ENCODE assay signal across 26 cellular contexts in genomic region chr4:137312257-137312656, GRCh38.
A peak's percentile ranks its signal among the peaks of the same experiment; 100 is the strongest.
DNase-seq lines count a peak whose midpoint lies in the region; ATAC-seq and TF ChIP-seq lines count a peak whose summit lies in the region.
"Had no signal": no experiment of that assay in that cellular context is flagged by ENCODE, and none has a peak within 500 bp of the region (broad histone marks: within the 10 kb centered on the region; RNA-seq: fewer than 3 reads in every experiment).

No MANE protein-coding gene starts in this region.

- H4K8ac ChIP-seq in IMR-90 (ENCODE audit: low read depth in 2 of 2, low read length in 2 of 2) = no peak overlapping the region

- intact Hi-C loops in IMR-90 (cut with micrococcal nuclease) = no loop called here

- CTCF ChIA-PET in IMR-90 (lab: Yijun Ruan, JAX) = no interaction called here
- CTCF ChIA-PET in T-cell (lab: Charles Lee) = no interaction called here

- no peak overlapping the region for H3K27ac ChIP-seq in IMR-90 (ENCODE audit: insufficient read depth, low read length)
- H3K27ac ChIP-seq: pancreas, WERI-Rb-1 had no signal

- no peak overlapping the region for H3K14ac ChIP-seq in IMR-90 (replicated peaks; ENCODE audit: low read depth, low read length)

- no peak overlapping the region for H4K5ac ChIP-seq in IMR-90 (ENCODE audit: low read depth, low read length)

- WGBS in IMR-90 (ENCODE audit: extremely low coverage in 2 of 2, insufficient read length in 1 of 2), 2 experiments = no CpG with 5 or more reads among the region's 3 CpGs

- no peak overlapping the region for H3K27ac Mint-ChIP-seq in T-cell
- H3K27ac Mint-ChIP-seq: activated naive CD8-positive, alpha-beta T cell treated with anti-CD3 and anti-CD28 coated beads, Interleukin-2, amount 10 ng/mL, durations not matched to agents 7 days and 5 days had no signal

- H3K4me3 ChIP-seq in IMR-90 (ENCODE audit: insufficient read depth, low read depth, low read length) (no peak overlapping the region), adipocyte (ENCODE audit: low read length) (no peak overlapping the region), epithelial cell of esophagus (ENCODE audit: low read length) (no peak overlapping the region), skeletal muscle cell (ENCODE audit: low read depth, low read length) (no peak overlapping the region)
- H3K4me3 ChIP-seq: pancreas had no signal

- no peaks in the 10 kb centered on the region for H3K4me1 Mint-ChIP-seq in T-cell
- H3K4me1 Mint-ChIP-seq: activated naive CD8-positive, alpha-beta T cell treated with anti-CD3 and anti-CD28 coated beads, Interleukin-2, amount 10 ng/mL, durations not matched to agents 7 days and 5 days; neural crest cell had no signal

- DNase-seq in IMR-90 = peak; percentile 43
- peak; percentile 60 for DNase-seq in adipocyte (ENCODE audit: low read depth)
- DNase-seq in epithelial cell of esophagus (ENCODE audit: low read depth) = peak; percentile 40
- peak; percentile 28 for DNase-seq in skeletal muscle cell (ENCODE audit: low read depth)
- no peak for DNase-seq in T-cell
- DNase-seq: activated CD4-positive, alpha-beta T cell treated with anti-CD3 and anti-CD28 coated beads for 4 hours; activated effector memory CD4-positive, alpha-beta T cell treated with Interleukin-2 at 50 U/mL for 16 hours; activated naive CD8-positive, alpha-beta T cell treated with anti-CD3 and anti-CD28 coated beads, Interleukin-2, amount 10 ng/mL, durations not matched to agents 7 days and 5 days; activated T-cell treated with anti-CD3 and anti-CD28 coated beads for 4 hours; C1 segment of cervical spinal cord; DMS153; Karpas-422; left ventricle myocardium superior; NCI-H1436 treated with DMSO at 0.1 percent for 48 hours; NCI-H2081 treated with DMSO at 0.1 percent for 48 hours; pancreas; retina; SHP77; small intestine; stimulated activated naive CD4-positive, alpha-beta T cell; WERI-Rb-1 had no signal

- H3K9ac ChIP-seq in IMR-90 (ENCODE audit: low read depth, low read length) (no peak overlapping the region), adipocyte (ENCODE audit: low read length) (no peak overlapping the region)

- no peak overlapping the region for H3K23ac ChIP-seq in IMR-90 (ENCODE audit: low read depth, low read length)

- H3K4me2 ChIP-seq in IMR-90 (ENCODE audit: low read depth, low read length) = no peak overlapping the region

- POLR2A ChIA-PET in IMR-90 (lab: Charles Lee; ENCODE audit: unreplicated experiment) (no interaction called here), T-cell (lab: Charles Lee) (no interaction called here)

- no peak overlapping the region for H2AK9ac ChIP-seq in IMR-90 (replicated peaks; ENCODE audit: low read depth, low read length, poor library complexity)

- H3K56ac ChIP-seq in IMR-90 (ENCODE audit: extremely low read depth, insufficient read depth, low read length) = no peak overlapping the region

- ATAC-seq in IMR-90 (ENCODE audit: low read depth) (no peak), T-cell (replicated peaks in 1 of 4) (no peak), GM18498 (IDR thresholded peaks at IDR 0.05; ENCODE audit: unreplicated experiment) (no peak), GM21390 (IDR thresholded peaks at IDR 0.05; ENCODE audit: unreplicated experiment) (no peak), GM19023 (IDR thresholded peaks at IDR 0.05; ENCODE audit: unreplicated experiment) (no peak)
- ATAC-seq: left ventricle myocardium superior, Panc1, pancreas had no signal

- peak overlapping the region; percentile 52; the same call in 1 of the 2 replicates for H3K18ac ChIP-seq in IMR-90 (ENCODE audit: low read depth, low read length)

- TF ChIP-seq CTCF in IMR-90 (conservative IDR thresholded peaks at IDR 0.05; ENCODE audit: low read depth, low read length) (no peak), epithelial cell of esophagus (IDR thresholded peaks at IDR 0.05; ENCODE audit: insufficient read depth, low read depth, low read length, missing control alignments) (no peak)

- TF ChIP-seq RAD21 in IMR-90 (IDR thresholded peaks at IDR 0.05; ENCODE audit: low read length) = no peak

- H4K91ac ChIP-seq in IMR-90 (ENCODE audit: insufficient read depth, low read depth, low read length) = no peak overlapping the region

- H2BK20ac ChIP-seq in IMR-90 (ENCODE audit: low read depth, low read length) = no peak overlapping the region

- no peak for TF ChIP-seq POLR2A in IMR-90 (IDR thresholded peaks at IDR 0.05; ENCODE audit: low read depth, low read length)

- no peak overlapping the region for H2AFZ ChIP-seq in IMR-90 (replicated peaks; ENCODE audit: low read length, poor library complexity)

- BruUV-seq in IMR-90 (replicated peaks; lab: Mats Ljungman, UMichigan) = no TSS peak

- no peaks in the 10 kb centered on the region for H3K36me3 Mint-ChIP-seq in T-cell
- H3K36me3 Mint-ChIP-seq: activated naive CD8-positive, alpha-beta T cell treated with anti-CD3 and anti-CD28 coated beads, Interleukin-2, amount 10 ng/mL, durations not matched to agents 7 days and 5 days had no signal

- H2BK120ac ChIP-seq in IMR-90 (ENCODE audit: low read depth, low read length) = no peak overlapping the region

- H3K27me3 ChIP-seq in IMR-90 (ENCODE audit: control insufficient read depth, insufficient read depth, low read length) (no peaks in the 10 kb centered on the region), adipocyte (replicated peaks; ENCODE audit: control insufficient read depth, insufficient read depth, low read length) (no peaks in the 10 kb centered on the region)
- H3K27me3 ChIP-seq: pancreas had no signal

- peaks cover 3% of the 10 kb centered on the region; the same call in 1 of the 2 replicates for H3K9me1 ChIP-seq in IMR-90 (ENCODE audit: insufficient read depth, low read length)

- dilution Hi-C loops in IMR-90 (cut with HindIII; ENCODE audit: low sequenced_read_pairs, unreplicated experiment) = no loop called here

- H3K36me3 ChIP-seq in IMR-90 (ENCODE audit: control insufficient read depth, insufficient read depth, low read length) (no peaks in the 10 kb centered on the region), adipocyte (ENCODE audit: control insufficient read depth, insufficient read depth, low read length, severe bottlenecking) (no peaks in the 10 kb centered on the region)
- H3K36me3 ChIP-seq: pancreas, WERI-Rb-1 had no signal

- no peak overlapping the region for H3K4me3 Mint-ChIP-seq in T-cell
- H3K4me3 Mint-ChIP-seq: activated naive CD8-positive, alpha-beta T cell treated with anti-CD3 and anti-CD28 coated beads, Interleukin-2, amount 10 ng/mL, durations not matched to agents 7 days and 5 days; neural crest cell had no signal

- no peaks in the 10 kb centered on the region for H3K79me1 ChIP-seq in IMR-90 (ENCODE audit: low read depth in 1 of 2, low read length in 2 of 2)

- H3K9me3 Mint-ChIP-seq in T-cell = peaks cover 0 to 19% (median 2%) of the 10 kb centered on the region in 3 donors
- H3K9me3 Mint-ChIP-seq: activated naive CD8-positive, alpha-beta T cell treated with anti-CD3 and anti-CD28 coated beads, Interleukin-2, amount 10 ng/mL, durations not matched to agents 7 days and 5 days had no signal

- H3K4ac ChIP-seq in IMR-90 (ENCODE audit: low read depth, low read length) = no peak overlapping the region

- no peak overlapping the region for H2BK5ac ChIP-seq in IMR-90 (ENCODE audit: low read depth, low read length, poor library complexity, severe bottlenecking)

- H4K20me1 ChIP-seq in IMR-90 (ENCODE audit: insufficient read depth, low read length) = no peaks in the 10 kb centered on the region

- no peak overlapping the region for H2AK5ac ChIP-seq in IMR-90 (ENCODE audit: low read depth, low read length)

- no peak overlapping the region for H2BK15ac ChIP-seq in IMR-90 (ENCODE audit: low read depth, low read length)

- in situ Hi-C loops in IMR-90 (cut with MboI; ENCODE audit: low sequenced_read_pairs) = no loop called here

- no peaks in the 10 kb centered on the region for H3K27me3 Mint-ChIP-seq in T-cell
- H3K27me3 Mint-ChIP-seq: activated naive CD8-positive, alpha-beta T cell treated with anti-CD3 and anti-CD28 coated beads, Interleukin-2, amount 10 ng/mL, durations not matched to agents 7 days and 5 days had no signal

- peaks cover 8% of the 10 kb centered on the region for H3K4me1 ChIP-seq in IMR-90 (ENCODE audit: control insufficient read depth, insufficient read depth, low read length)
- peaks cover 29% of the 10 kb centered on the region for H3K4me1 ChIP-seq in adipocyte (ENCODE audit: control insufficient read depth, insufficient read depth, low read length)
- H3K4me1 ChIP-seq: pancreas had no signal

- H3K9me3 ChIP-seq in IMR-90 (ENCODE audit: control insufficient read depth, insufficient read depth, low read length) (no peaks in the 10 kb centered on the region), adipocyte (ENCODE audit: control insufficient read depth, low read length) (no peaks in the 10 kb centered on the region)
- H3K9me3 ChIP-seq: pancreas had no signal

TF ChIP-seq in IMR-90, 13 proteins besides CTCF, POLR2A, EP300 and RAD21:
- TF ChIP-seq RCOR1 (IDR thresholded peaks at IDR 0.05; ENCODE audit: insufficient replicate concordance, low read length) (no peak), MXI1 (IDR thresholded peaks at IDR 0.05; ENCODE audit: borderline replicate concordance, low read depth, low read length) (no peak), SMC3 (IDR thresholded peaks at IDR 0.05; ENCODE audit: low read depth, low read length) (no peak), MAZ (IDR thresholded peaks at IDR 0.05; ENCODE audit: borderline replicate concordance, low read depth, low read length) (no peak), USF2 (IDR thresholded peaks at IDR 0.05; ENCODE audit: low read depth, low read length) (no peak), FOS (IDR thresholded peaks at IDR 0.05; ENCODE audit: low read depth, low read length) (no peak), ELK1 (IDR thresholded peaks at IDR 0.05; ENCODE audit: borderline replicate concordance, low read depth, low read length) (no peak)
TF ChIP-seq in IMR-90: peak in this region for 0.

Comparison
In these comparisons a context has a peak if more than half of its experiments do, and no peak if none do; other contexts are left out.
1. DNase-seq: peak in IMR-90 (single experiment), adipocyte (single experiment), epithelial cell of esophagus (single experiment) and skeletal muscle cell (single experiment); none in T-cell (0 of 34).